ENCODE assay signal across 11 cellular contexts in genomic region chr4:111689214-111689613, GRCh38.
A peak's percentile ranks its signal among the peaks of the same experiment; 100 is the strongest.
DNase-seq lines count a peak whose midpoint lies in the region; ATAC-seq and TF ChIP-seq lines count a peak whose summit lies in the region.
"Had no signal": no experiment of that assay in that cellular context is flagged by ENCODE, and none has a peak within 500 bp of the region (broad histone marks: within the 10 kb centered on the region; RNA-seq: fewer than 3 reads in every experiment).

No MANE protein-coding gene starts in this region.

- H3K4me2 ChIP-seq in mesenchymal stem cell (ENCODE audit: low read length, poor library complexity, severe bottlenecking) (no peak overlapping the region), mesendoderm (ENCODE audit: low read length) (no peak overlapping the region)

- H3K27ac ChIP-seq in mesenchymal stem cell (ENCODE audit: low read length, poor library complexity, severe bottlenecking) (no peak overlapping the region), mesendoderm (ENCODE audit: low read depth, low read length) (no peak overlapping the region)

- H4K8ac ChIP-seq in mesenchymal stem cell (ENCODE audit: low read length): no peak overlapping the region
- H4K8ac ChIP-seq in mesendoderm (ENCODE audit: low read depth, low read length): no peak overlapping the region

- H2BK5ac ChIP-seq in mesenchymal stem cell (ENCODE audit: low read depth, low read length, poor library complexity, severe bottlenecking): no peak overlapping the region
- H2BK5ac ChIP-seq in mesendoderm (ENCODE audit: low read length): no peak overlapping the region

- H3K79me2 ChIP-seq in mesendoderm (ENCODE audit: control insufficient read depth, insufficient read depth, low read length): no peaks in the 10 kb centered on the region

- no peak overlapping the region for H3K4me3 ChIP-seq in choroid plexus epithelial cell (ENCODE audit: low read depth, low read length)
- no peak overlapping the region for H3K4me3 ChIP-seq in mesenchymal stem cell (ENCODE audit: insufficient read depth in 1 of 2, low read depth in 1 of 2, low read length in 2 of 2)
- no peak overlapping the region for H3K4me3 ChIP-seq in mesendoderm (ENCODE audit: low read length)
- H3K4me3 ChIP-seq: GM12878 had no signal

- no peak for ATAC-seq in HG03460 (IDR thresholded peaks at IDR 0.05; ENCODE audit: unreplicated experiment)
- no peak for ATAC-seq in HG03571 (IDR thresholded peaks at IDR 0.05; ENCODE audit: unreplicated experiment)
- ATAC-seq: GM12878 had no signal

- DNase-seq in AG08396 (ENCODE audit: low spot score): peak; percentile 8
- DNase-seq in HuH-7 (ENCODE audit: low spot score): peak; percentile 19
- peak; percentile 34 for DNase-seq in choroid plexus epithelial cell (ENCODE audit: low read depth)
- DNase-seq in mesenchymal stem cell: peak; percentile 79
- DNase-seq in NCI-H748 (lab: John Stamatoyannopoulos, UW; ENCODE audit: unreplicated experiment): no peak
- no peak for DNase-seq in mesendoderm
- DNase-seq: CD8-positive, alpha-beta memory T cell; Karpas-422 had no signal

- no peak overlapping the region for H2BK12ac ChIP-seq in mesenchymal stem cell (ENCODE audit: low read length in 2 of 2)

- H4K5ac ChIP-seq in mesendoderm (ENCODE audit: low read length): no peak overlapping the region

- no peak overlapping the region for H2AK5ac ChIP-seq in mesenchymal stem cell (ENCODE audit: low read length, severe bottlenecking)
- no peak overlapping the region for H2AK5ac ChIP-seq in mesendoderm (ENCODE audit: low read length)

- no peak overlapping the region for H3K18ac ChIP-seq in mesenchymal stem cell (ENCODE audit: low read depth in 1 of 2, low read length in 2 of 2)
- H3K18ac ChIP-seq in mesendoderm (ENCODE audit: low read length): no peak overlapping the region

- no peaks in the 10 kb centered on the region for H3K4me1 ChIP-seq in mesenchymal stem cell (ENCODE audit: control insufficient read depth, insufficient read depth, low read depth, low read length)
- no peaks in the 10 kb centered on the region for H3K4me1 ChIP-seq in mesendoderm (ENCODE audit: control insufficient read depth, low read depth, low read length)

- H2AFZ ChIP-seq in mesenchymal stem cell (ENCODE audit: low read depth, low read length): no peak overlapping the region

- no peaks in the 10 kb centered on the region for H3K9me3 ChIP-seq in mesenchymal stem cell (ENCODE audit: control insufficient read depth, low read length)

- H3K27me3 ChIP-seq in mesenchymal stem cell (ENCODE audit: control insufficient read depth in 1 of 2, insufficient read depth in 1 of 2, low read length in 2 of 2) (no peaks in the 10 kb centered on the region), mesendoderm (ENCODE audit: insufficient read depth, low read length, poor library complexity) (no peaks in the 10 kb centered on the region)

- H3K56ac ChIP-seq in mesendoderm (ENCODE audit: low read length): no peak overlapping the region

- H3K14ac ChIP-seq in mesenchymal stem cell (ENCODE audit: low read length in 2 of 2): no peak overlapping the region

- no peaks in the 10 kb centered on the region for H3K36me3 ChIP-seq in mesenchymal stem cell (ENCODE audit: control insufficient read depth in 1 of 2, insufficient read depth in 2 of 2, low read depth in 1 of 2, low read length in 2 of 2)
- H3K36me3 ChIP-seq in mesendoderm (ENCODE audit: control insufficient read depth, insufficient read depth, low read length): no peaks in the 10 kb centered on the region

- H3K9ac ChIP-seq in mesenchymal stem cell (ENCODE audit: low read length) (no peak overlapping the region), mesendoderm (ENCODE audit: low read length) (no peak overlapping the region)

- H3K4ac ChIP-seq in mesenchymal stem cell (ENCODE audit: low read depth in 1 of 2, low read length in 2 of 2): no peak overlapping the region
- no peak overlapping the region for H3K4ac ChIP-seq in mesendoderm (ENCODE audit: low read depth, low read length)

- H3K23ac ChIP-seq in mesenchymal stem cell (ENCODE audit: low read length in 2 of 2): no peak overlapping the region
- no peak overlapping the region for H3K23ac ChIP-seq in mesendoderm (ENCODE audit: low read length)

- H2BK15ac ChIP-seq in mesenchymal stem cell (ENCODE audit: low read depth, poor library complexity, severe bottlenecking): no peak overlapping the region
- H2BK15ac ChIP-seq in mesendoderm (replicated peaks; ENCODE audit: low read depth): no peak overlapping the region

- no peak overlapping the region for H4K91ac ChIP-seq in mesenchymal stem cell (ENCODE audit: low read length)

- H3K79me1 ChIP-seq in mesenchymal stem cell (replicated peaks; ENCODE audit: low read length, poor library complexity, severe bottlenecking): no peaks in the 10 kb centered on the region
- H3K79me1 ChIP-seq in mesendoderm (ENCODE audit: low read length): no peaks in the 10 kb centered on the region

- no peak for TF ChIP-seq CTCF in choroid plexus epithelial cell (conservative IDR thresholded peaks at IDR 0.05; ENCODE audit: low read depth, low read length)

- H2BK120ac ChIP-seq in mesenchymal stem cell (ENCODE audit: low read depth, low read length) (no peak overlapping the region), mesendoderm (ENCODE audit: low read depth, low read length) (no peak overlapping the region)

Comparison
In these comparisons a context has a peak if more than half of its experiments do, and no peak if none do; other contexts are left out.
1. DNase-seq: peak in AG08396 (single experiment), HuH-7 (single experiment), choroid plexus epithelial cell (single experiment) and mesenchymal stem cell (single experiment); none in NCI-H748 (single experiment) and mesendoderm (single experiment).